In the genomic region with DNA sequence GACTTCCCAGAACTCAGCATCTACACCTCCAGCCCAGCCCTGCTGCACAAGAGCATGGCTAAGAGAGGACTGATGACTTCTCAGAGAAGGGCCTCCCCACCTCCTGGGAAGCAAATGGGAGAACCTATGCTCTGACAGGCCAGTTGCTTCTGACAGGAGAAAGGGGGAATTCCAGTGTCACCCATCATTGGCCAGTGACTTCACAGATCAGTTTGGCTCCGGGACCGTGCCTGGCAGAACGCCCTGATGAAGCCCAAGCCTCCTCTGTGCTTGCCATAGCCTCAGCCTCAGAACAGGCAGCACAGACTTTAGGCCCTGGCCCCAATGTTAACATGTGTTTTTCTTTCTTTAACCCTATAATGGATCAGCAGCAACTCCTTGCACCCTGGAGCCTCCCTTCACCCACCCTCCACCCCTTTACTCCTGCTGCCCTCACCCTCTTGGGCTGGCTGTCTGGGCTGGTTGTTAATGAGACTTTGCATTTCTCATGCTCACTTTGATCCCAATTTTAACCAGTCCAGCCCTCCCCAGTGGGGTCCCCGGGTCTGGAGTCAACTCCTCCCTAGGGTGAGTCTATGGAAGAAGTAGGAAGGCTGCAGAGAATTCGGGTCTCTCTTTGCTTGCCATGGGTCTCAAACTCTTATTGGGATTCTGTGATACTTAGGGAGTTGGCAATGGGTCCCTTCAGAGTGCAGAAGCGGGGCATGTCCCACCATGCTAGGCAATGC, we compare ENCODE assay signal across 23 cellular contexts. TPM values are rescaled to one million over a fixed set of nuclear protein-coding genes. Genes with fewer than 3 reads are reported as not detected.
DNase-seq lines count a peak whose midpoint lies in the region; ATAC-seq and TF ChIP-seq lines count a peak whose summit lies in the region.
"Had no signal": no experiment of that assay in that cellular context is flagged by ENCODE, and none has a peak within 500 bp of the region (broad histone marks: within the 10 kb centered on the region; RNA-seq: fewer than 3 reads in every experiment).

No MANE protein-coding gene starts in this region.

- TF ChIP-seq POLR2A in thyroid gland (IDR thresholded peaks at IDR 0.05): no peak

- intact Hi-C loops in left cardiac atrium (cut with DNase I): no loop called here
- intact Hi-C loops in thyroid gland (cut with DNase I): no loop called here

- ATAC-seq in HG02798 (IDR thresholded peaks at IDR 0.05; ENCODE audit: poor library complexity, unreplicated experiment) (peak; percentile 34), left cardiac atrium (peak; percentile 10 to 44), HG03025 (IDR thresholded peaks at IDR 0.05; ENCODE audit: low FRiP score, unreplicated experiment) (no peak)
- ATAC-seq: activated naive CD8-positive, alpha-beta T cell treated with anti-CD3 and anti-CD28 coated beads, Interleukin-2, amount 50 U/mL, for 24 hours; mucosa of descending colon; stimulated activated effector memory CD8-positive, alpha-beta T cell treated with anti-CD3 and anti-CD28 coated beads, Interleukin-12 subunit alpha, Interleukin-12 subunit beta, amount 100 ng/mL, for 72 hours; WTC11 had no signal

- H3K27me3 ChIP-seq in thyroid gland: no peaks in the 10 kb centered on the region
- H3K27me3 ChIP-seq: Peyer's patch had no signal

- no peak for TF ChIP-seq CTCF in thyroid gland (IDR thresholded peaks at IDR 0.05)

- no peak overlapping the region for H3K4me3 ChIP-seq in thyroid gland (replicated peaks in 1 of 3)
- H3K4me3 ChIP-seq: mucosa of descending colon, Peyer's patch, prostate gland, SK-N-MC had no signal

- no peaks in the 10 kb centered on the region for H3K4me1 ChIP-seq in thyroid gland
- H3K4me1 ChIP-seq: Peyer's patch, prostate gland had no signal

- peak; percentile 51 for DNase-seq in astrocyte of the hippocampus (ENCODE audit: low read depth, low spot score)
- DNase-seq in left cardiac atrium: peak; percentile 36
- DNase-seq in thyroid gland: peak; percentile 26 to 46
- DNase-seq in activated T-cell treated with anti-CD3 and anti-CD28 coated beads, Interleukin-2, amount 50 U/mL, for 1 hour: no peak
- DNase-seq in activated CD8-positive, alpha-beta memory T cell treated with anti-CD3 and anti-CD28 coated beads, Interleukin-2, amount 50 U/mL, for 48 hours: no peak
- DNase-seq: activated CD8-positive, alpha-beta memory T cell treated with anti-CD3 and anti-CD28 coated beads, Interleukin-2, amount 50 U/mL, for 4 hours; activated gamma-delta T cell; activated naive CD8-positive, alpha-beta T cell treated with anti-CD3 and anti-CD28 coated beads, Interleukin-2, amount 50 U/mL, for 24 hours; DMS53; head of caudate nucleus; mucosa of descending colon; NCI-H1417 treated with DMSO at 0.1 percent for 48 hours; NCI-H510A; Peyer's patch; small intestine; stimulated activated CD4-positive, alpha-beta T cell treated with anti-CD3 and anti-CD28 coated beads, Interleukin-2, amount 100 ng/mL, for 24 hours had no signal

- H3K36me3 ChIP-seq in thyroid gland: no peaks in the 10 kb centered on the region
- H3K36me3 ChIP-seq: Peyer's patch, prostate gland had no signal

- H3K9me3 ChIP-seq in thyroid gland: no peaks in the 10 kb centered on the region
- H3K9me3 ChIP-seq: mucosa of descending colon, Peyer's patch, prostate gland had no signal

- 56 to 67% methylated on average over 6 of the region's 6 CpGs for WGBS in thyroid gland, 2 donors

- H3K27ac ChIP-seq in thyroid gland: no peak overlapping the region
- H3K27ac ChIP-seq: Peyer's patch, prostate gland, SK-N-MC had no signal

RNA-seq across cellular contexts. Expression of gene SLC30A1, which starts 42.7 kb away (rescaled TPM):
- 10 to 100 TPM; 11.0 to 13.9 TPM for total RNA-seq in left cardiac atrium
- total RNA-seq in thyroid gland: 10 to 100 TPM; 22.7 to 36.0 (median 32.4) TPM

RNA-seq across cellular contexts. Expression of gene NEK2, which starts 53.8 kb away (rescaled TPM):
- total RNA-seq in left cardiac atrium (under 1 TPM; 0.18 to 0.68 TPM), thyroid gland (1 to 10 TPM in 1 of 4 donors, under 1 TPM in 2, not detected in 1; 0.11 to 2.4 (median 0.40) TPM)
- total RNA-seq: B cell had no signal

Comparison
In these comparisons a context has a peak if more than half of its experiments do, and no peak if none do; other contexts are left out.
1. DNase-seq: peak in astrocyte of the hippocampus (single experiment), left cardiac atrium (single experiment) and thyroid gland (2 of 2); none in activated T-cell treated with anti-CD3 and anti-CD28 coated beads, Interleukin-2, amount 50 U/mL, for 1 hour (single experiment) and activated CD8-positive, alpha-beta memory T cell treated with anti-CD3 and anti-CD28 coated beads, Interleukin-2, amount 50 U/mL, for 48 hours (single experiment).